ENCODE assay signal across 22 cellular contexts in genomic region chr10:16231734-16232133, GRCh38.
"Had no signal": no experiment of that assay in that cellular context is flagged by ENCODE, and none has a peak within 500 bp of the region (broad histone marks: within the 10 kb centered on the region; RNA-seq: fewer than 3 reads in every experiment).

No MANE protein-coding gene starts in this region.

- H3K79me2 ChIP-seq: hepatocyte had no signal

- H3K27ac ChIP-seq: hepatocyte, psoas muscle, right lobe of liver, suprapubic skin, thyroid gland had no signal

- H2AFZ ChIP-seq: hepatocyte had no signal

- ATAC-seq: left colon; left ventricle myocardium superior; psoas muscle; right lobe of liver; stimulated activated effector memory CD8-positive, alpha-beta T cell treated with anti-CD3 and anti-CD28 coated beads, Interleukin-12 subunit alpha, Interleukin-12 subunit beta, amount 100 ng/mL, for 72 hours; stimulated activated naive CD8-positive, alpha-beta T cell treated with anti-CD3 and anti-CD28 coated beads, Interleukin-15, Interleukin-2, amounts not matched to agents 100 U/mL and 50 U/mL, for 24 hours had no signal

- H3K36me3 ChIP-seq: right lobe of liver, suprapubic skin, thyroid gland had no signal

- H3K4me2 ChIP-seq: hepatocyte had no signal

- FAIRE-seq: urothelium cell line had no signal

- H3K9me3 ChIP-seq: psoas muscle, right lobe of liver, thyroid gland had no signal

- H3K27me3 ChIP-seq: dorsolateral prefrontal cortex, hepatocyte, right lobe of liver, suprapubic skin, thyroid gland had no signal

- H3K4me1 ChIP-seq: psoas muscle, right lobe of liver, suprapubic skin, thyroid gland had no signal

- DNase-seq: effector CD8-positive, alpha-beta T cell; foreskin melanocyte; head of caudate nucleus; left colon; left ventricle myocardium superior; mesenchymal stem cell; midbrain; naive B cell; occipital lobe; psoas muscle; retina; right lobe of liver; stimulated activated CD4-positive, alpha-beta T cell treated with anti-CD3 and anti-CD28 coated beads, Interleukin-4, amount 100 ng/mL, for 1 hour; stimulated activated CD8-positive, alpha-beta memory T cell treated with anti-CD3 and anti-CD28 coated beads, Interleukin-4, amount 100 ng/mL, for 48 hours; stimulated activated naive CD8-positive, alpha-beta T cell treated with anti-CD3 and anti-CD28 coated beads, Interleukin-15, Interleukin-2, amounts not matched to agents 100 U/mL and 50 U/mL, for 24 hours; thyroid gland had no signal

- H3K4me3 ChIP-seq: dorsolateral prefrontal cortex, hepatocyte, lung, psoas muscle, right lobe of liver, suprapubic skin, thyroid gland had no signal
